ENCODE assay signal across 8 cellular contexts in the genomic region with DNA sequence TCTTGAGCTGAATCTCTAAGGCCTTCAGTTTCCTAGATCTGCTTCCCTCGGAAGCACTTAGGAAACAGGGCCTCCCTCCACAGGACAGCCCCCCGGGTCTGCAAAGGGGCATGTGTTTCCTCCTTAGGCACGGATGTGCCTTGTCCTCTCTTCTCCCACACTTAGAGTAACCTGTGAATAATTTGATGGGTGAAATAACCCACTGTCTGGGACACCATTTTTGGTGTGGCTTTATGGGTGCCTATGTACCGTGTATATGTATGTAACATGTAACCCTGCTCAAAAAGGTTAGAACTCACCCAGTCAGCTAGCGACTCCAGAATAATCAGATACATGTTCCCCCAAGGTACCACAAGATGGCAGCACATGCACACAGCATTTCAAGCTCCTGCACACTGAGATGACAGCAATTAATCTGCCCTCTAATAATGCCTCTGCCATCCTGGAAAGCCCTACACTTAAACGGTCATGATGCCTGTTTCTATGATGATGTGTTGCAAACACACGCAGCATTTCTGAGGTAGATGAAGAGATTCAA.
DNase-seq lines count a peak whose midpoint lies in the region; ATAC-seq and TF ChIP-seq lines count a peak whose summit lies in the region.

No MANE protein-coding gene starts in this region.

- POLR2A ChIA-PET in activated B cell treated with CpG ODN at 0.5 μM for 24 hours (lab: Charles Lee): no interaction called here

- peaks cover 4% of the 10 kb centered on the region for H3K36me3 Mint-ChIP-seq in activated B cell treated with CpG ODN at 0.5 μM for 24 hours (ENCODE audit: low read depth)

- CTCF ChIA-PET in activated B cell treated with CpG ODN at 0.5 μM for 24 hours (lab: Charles Lee): interaction anchor here (0.7 to 5.3 kb wide), 24 partner anchors 9 to 561 kb away, joined by 3 to 85 read pairs (median 4); partner anchors contain the start of gene MCM8

- H3K4me1 Mint-ChIP-seq in activated B cell treated with CpG ODN at 0.5 μM for 24 hours: peaks cover 11% of the 10 kb centered on the region

- intact Hi-C loops in activated B cell treated with CpG ODN at 0.5 μM for 24 hours (cut with micrococcal nuclease): loop anchor here (1.0 kb wide), 7 partner anchors 41 to 549 kb away; partner anchors contain the start of genes MCM8 and TRMT6

- H3K4me3 Mint-ChIP-seq in activated B cell treated with CpG ODN at 0.5 μM for 24 hours: no peak overlapping the region

- DNase-seq in AG08395 (ENCODE audit: low spot score) (peak; percentile 78), NCI-H345 (lab: John Stamatoyannopoulos, UW) (peak; percentile 88), activated B cell treated with CpG ODN at 0.5 μM for 24 hours (peak; percentile 30), kidney tubule cell (ENCODE audit: low spot score) (peak; percentile 84)
- DNase-seq in central memory CD4-positive, alpha-beta T cell: peak; percentile 74
- DNase-seq in stimulated activated CD4-positive, alpha-beta T cell treated with anti-CD3 and anti-CD28 coated beads, Interleukin-4, amount 100 ng/mL, for 24 hours: peak; percentile 79

- no peak overlapping the region for H3K27ac Mint-ChIP-seq in activated B cell treated with CpG ODN at 0.5 μM for 24 hours

- ATAC-seq in GM18861 (IDR thresholded peaks at IDR 0.05; ENCODE audit: unreplicated experiment) (peak; percentile 80), HG03342 (IDR thresholded peaks at IDR 0.05; ENCODE audit: unreplicated experiment) (peak; percentile 74), activated B cell treated with CpG ODN at 0.5 μM for 24 hours (ENCODE audit: low read depth) (peak; percentile 81)

- TF ChIP-seq CTCF in activated B cell treated with CpG ODN at 0.5 μM for 24 hours (IDR thresholded peaks at IDR 0.05): peak; percentile 26

- H3K27me3 Mint-ChIP-seq in activated B cell treated with CpG ODN at 0.5 μM for 24 hours: no peaks in the 10 kb centered on the region

- H3K9me3 Mint-ChIP-seq in activated B cell treated with CpG ODN at 0.5 μM for 24 hours: no peaks in the 10 kb centered on the region

Comparison
In these comparisons a context has a peak if more than half of its experiments do, and no peak if none do; other contexts are left out.
1. Peak in every context shown above with its lines: DNase-seq and ATAC-seq.
2. DNase-seq: peak in every context shown above with its lines; median percentile 88 in NCI-H345; 84 in kidney tubule cell; 79 in stimulated activated CD4-positive, alpha-beta T cell treated with anti-CD3 and anti-CD28 coated beads, Interleukin-4, amount 100 ng/mL, for 24 hours; 78 in AG08395; 74 in central memory CD4-positive, alpha-beta T cell; 30 in activated B cell treated with CpG ODN at 0.5 μM for 24 hours.